Comparison of ENCODE assay signal across 21 cellular contexts in the genomic region with DNA sequence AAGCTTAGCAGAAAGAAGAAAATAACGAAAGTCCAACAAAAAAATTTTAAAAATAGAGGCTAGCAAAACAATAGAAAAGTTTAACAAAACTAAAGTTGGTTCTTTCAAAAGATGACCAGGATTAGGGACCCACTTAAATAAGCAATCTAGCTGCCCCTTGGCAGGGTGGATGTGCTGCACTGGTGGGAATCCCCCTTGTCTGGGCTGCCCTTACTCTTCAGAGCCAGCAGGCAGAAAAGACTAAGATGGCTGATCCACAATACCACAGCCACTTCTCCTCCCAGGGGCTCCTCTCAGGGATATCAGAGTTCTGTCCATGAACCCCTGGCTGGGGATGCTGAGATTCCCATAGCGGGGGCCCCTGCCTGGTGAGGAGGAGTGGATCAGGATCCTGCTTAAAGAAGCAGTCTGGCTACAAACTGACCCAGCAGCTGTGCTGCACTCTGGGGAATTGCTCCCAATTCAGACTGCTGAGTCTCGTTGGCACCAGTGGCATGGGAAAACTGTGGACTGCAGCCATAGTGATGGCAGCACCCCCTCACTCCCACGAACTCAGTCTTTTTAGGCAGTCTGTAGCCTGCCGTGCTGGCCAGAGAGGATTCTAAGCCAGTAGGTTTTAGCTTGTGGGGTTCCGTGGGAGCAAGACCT. TPM values are rescaled to one million over a fixed set of nuclear protein-coding genes. Genes with fewer than 3 reads are reported as not detected.
"Had no signal": no experiment of that assay in that cellular context is flagged by ENCODE, and none has a peak within 500 bp of the region (broad histone marks: within the 10 kb centered on the region; RNA-seq: fewer than 3 reads in every experiment).

No MANE protein-coding gene starts in this region.

- H3K27me3 Mint-ChIP-seq: activated naive CD8-positive, alpha-beta T cell treated with anti-CD3 and anti-CD28 coated beads for 36 hours had no signal

- H3K36me3 ChIP-seq: breast epithelium, colonic mucosa, esophagus muscularis mucosa, gastroesophageal sphincter had no signal

- H3K4me1 Mint-ChIP-seq: neural crest cell had no signal

- H3K9me3 Mint-ChIP-seq: activated naive CD8-positive, alpha-beta T cell treated with anti-CD3 and anti-CD28 coated beads for 36 hours; neural crest cell; stimulated activated naive B cell treated with anti-CD40 and anti-IgM and Interleukin-4, amounts not matched to agents 10 μg/mL and 1 μg/mL and 100 μg/mL, for 72 hours; T-helper 2 cell treated with Interferon-gamma antibody and Interleukin-4, amounts not matched to agents 5 μg/mL and 100 μg/mL, for 36 hours had no signal

- H3K4me1 ChIP-seq: breast epithelium, colonic mucosa, esophagus muscularis mucosa, gastroesophageal sphincter had no signal

- ATAC-seq: gastroesophageal sphincter, sciatic nerve had no signal

- H3K27ac ChIP-seq: breast epithelium, colonic mucosa, esophagus muscularis mucosa, gastroesophageal sphincter had no signal

- H3K4me3 Mint-ChIP-seq: activated naive CD8-positive, alpha-beta T cell treated with anti-CD3 and anti-CD28 coated beads for 36 hours; neural crest cell; stimulated activated naive B cell treated with anti-CD40 and anti-IgM and Interleukin-4, amounts not matched to agents 10 μg/mL and 1 μg/mL and 100 μg/mL, for 72 hours; T-helper 2 cell treated with Interferon-gamma antibody and Interleukin-4, amounts not matched to agents 5 μg/mL and 100 μg/mL, for 36 hours had no signal

- DNase-seq: activated CD4-positive, alpha-beta T cell treated with anti-CD3 and anti-CD28 coated beads, Interleukin-2, amount 50 U/mL, for 4 hours; activated naive CD4-positive, alpha-beta T cell treated with Interleukin-2 at 50 U/mL for 16 hours; activated naive CD8-positive, alpha-beta T cell treated with anti-CD3 and anti-CD28 coated beads for 36 hours; activated T-cell treated with anti-CD3 and anti-CD28 coated beads, Interleukin-2, amount 50 U/mL, for 48 hours; colonic mucosa; head of caudate nucleus; stimulated activated CD4-positive, alpha-beta T cell treated with anti-CD3 and anti-CD28 coated beads, Interleukin-15, amount 100 ng/mL, for 24 hours; stimulated activated naive B cell treated with anti-CD40 and anti-IgM and Interleukin-4, amounts not matched to agents 10 μg/mL and 1 μg/mL and 100 μg/mL, for 72 hours had no signal

- H3K4me2 ChIP-seq: smooth muscle cell had no signal

- H3K36me3 Mint-ChIP-seq: activated naive CD8-positive, alpha-beta T cell treated with anti-CD3 and anti-CD28 coated beads for 36 hours; stimulated activated naive B cell treated with anti-CD40 and anti-IgM and Interleukin-4, amounts not matched to agents 10 μg/mL and 1 μg/mL and 100 μg/mL, for 72 hours had no signal

- H3K4me3 ChIP-seq: breast epithelium, colonic mucosa, esophagus muscularis mucosa, gastroesophageal sphincter, smooth muscle cell had no signal

- H3K9me3 ChIP-seq: breast epithelium, colonic mucosa, esophagus muscularis mucosa, gastroesophageal sphincter had no signal

- H3K27me3 ChIP-seq: breast epithelium, colonic mucosa had no signal

- H3K27ac Mint-ChIP-seq: activated naive CD8-positive, alpha-beta T cell treated with anti-CD3 and anti-CD28 coated beads for 36 hours; stimulated activated naive B cell treated with anti-CD40 and anti-IgM and Interleukin-4, amounts not matched to agents 10 μg/mL and 1 μg/mL and 100 μg/mL, for 72 hours; T-helper 2 cell treated with Interferon-gamma antibody and Interleukin-4, amounts not matched to agents 5 μg/mL and 100 μg/mL, for 36 hours had no signal

RNA-seq across cellular contexts. Expression of a gene that starts 2.7 kb away (rescaled TPM):
- total RNA-seq: activated naive CD8-positive, alpha-beta T cell treated with anti-CD3 and anti-CD28 coated beads for 36 hours; breast epithelium; colonic mucosa; esophagus muscularis mucosa; gastroesophageal sphincter; liver; neural crest cell; omental fat pad; posterior vena cava; renal cortical epithelial cell; sciatic nerve; smooth muscle cell; ureter had no signal
- polyA plus RNA-seq: smooth muscle cell, thymus had no signal

RNA-seq across cellular contexts. Expression of a gene that starts 43.0 kb away (rescaled TPM):
- total RNA-seq: activated naive CD8-positive, alpha-beta T cell treated with anti-CD3 and anti-CD28 coated beads for 36 hours; breast epithelium; colonic mucosa; esophagus muscularis mucosa; gastroesophageal sphincter; liver; neural crest cell; omental fat pad; posterior vena cava; renal cortical epithelial cell; sciatic nerve; ureter had no signal
- polyA plus RNA-seq: liver had no signal
